ENCODE assay signal across 9 cellular contexts in genomic region chr15:67968564-67969440, GRCh38.
DNase-seq lines count a peak whose midpoint lies in the region; ATAC-seq, FAIRE-seq and TF ChIP-seq lines count a peak whose summit lies in the region.
"Had no signal": no experiment of that assay in that cellular context is flagged by ENCODE, and none has a peak within 500 bp of the region (broad histone marks: within the 10 kb centered on the region; RNA-seq: fewer than 3 reads in every experiment).

No MANE protein-coding gene starts in this region.

- H3K4me1 ChIP-seq in heart right ventricle, result peaks cover 0 to 12% (median 0%) of the 10 kb centered on the region in 9 donors
- peaks cover 7% of the 10 kb centered on the region for H3K4me1 ChIP-seq in keratinocyte (ENCODE audit: control insufficient read depth, extremely low read depth, insufficient read depth, low read length)
- H3K4me1 ChIP-seq in upper lobe of right lung, result no peaks in the 10 kb centered on the region
- peaks cover 10 to 14% of the 10 kb centered on the region in 2 donors for H3K4me1 ChIP-seq in thyroid gland

- no peak for TF ChIP-seq POLR2A in thyroid gland (IDR thresholded peaks at IDR 0.05)

- DNase-seq in heart right ventricle (no peak), left cardiac atrium (no peak), WTC11 (ENCODE audit: low spot score) (no peak), keratinocyte (ENCODE audit: low read depth, low spot score) (no peak), upper lobe of right lung (no peak), OCI-M2 (lab: John Stamatoyannopoulos, UW; ENCODE audit: unreplicated experiment) (no peak), thyroid gland (no peak)

- no peak for TF ChIP-seq CTCF in heart right ventricle (IDR thresholded peaks at IDR 0.05)
- TF ChIP-seq CTCF in WTC11 (IDR thresholded peaks at IDR 0.05), result no peak
- TF ChIP-seq CTCF in keratinocyte (optimal IDR thresholded peaks at IDR 0.05 in 1 of 3, IDR thresholded peaks at IDR 0.05 in 1 of 3, conservative IDR thresholded peaks at IDR 0.05 in 1 of 3; ENCODE audit: extremely low read depth in 1 of 3, insufficient read depth in 2 of 3, low read length in 3 of 3), result no peak
- TF ChIP-seq CTCF in upper lobe of right lung (IDR thresholded peaks at IDR 0.05), result no peak
- TF ChIP-seq CTCF in thyroid gland (IDR thresholded peaks at IDR 0.05), result no peak

- no peaks in the 10 kb centered on the region for H3K36me3 ChIP-seq in heart right ventricle
- H3K36me3 ChIP-seq in keratinocyte (ENCODE audit: control insufficient read depth in 2 of 2, extremely low read depth in 1 of 2, insufficient read depth in 2 of 2, low read length in 2 of 2), result no peaks in the 10 kb centered on the region
- no peaks in the 10 kb centered on the region for H3K36me3 ChIP-seq in upper lobe of right lung
- H3K36me3 ChIP-seq in thyroid gland, result no peaks in the 10 kb centered on the region

- POLR2A ChIA-PET in WTC11 (lab: Charles Lee), result interaction anchor here (1.0 to 1.4 kb wide), 2 partner anchors 23 to 85 kb away, joined by 3 to 5 read pairs; partner anchors contain the start of gene PIAS1

- H3K9me3 Mint-ChIP-seq in WTC11, result no peaks in the 10 kb centered on the region
- H3K9me3 Mint-ChIP-seq: stimulated activated memory B cell treated with anti-CD40 and anti-IgM and Interleukin-4, amounts not matched to agents 10 μg/mL and 1 μg/mL and 100 μg/mL, for 72 hours had no signal

- H3K36me3 Mint-ChIP-seq in WTC11, result no peaks in the 10 kb centered on the region
- H3K36me3 Mint-ChIP-seq: stimulated activated memory B cell treated with anti-CD40 and anti-IgM and Interleukin-4, amounts not matched to agents 10 μg/mL and 1 μg/mL and 100 μg/mL, for 72 hours had no signal

- H3K9me3 ChIP-seq in heart right ventricle (no peaks in the 10 kb centered on the region), keratinocyte (ENCODE audit: control insufficient read depth, low read depth, low read length) (no peaks in the 10 kb centered on the region), upper lobe of right lung (no peaks in the 10 kb centered on the region), thyroid gland (no peaks in the 10 kb centered on the region)

- ATAC-seq in heart right ventricle, result no peak
- ATAC-seq in left cardiac atrium, result no peak
- ATAC-seq in WTC11, result no peak; the same call in 1 of the 2 replicates
- no peak for ATAC-seq in upper lobe of right lung
- no peak for ATAC-seq in HG03097 (IDR thresholded peaks at IDR 0.05; ENCODE audit: low FRiP score, unreplicated experiment)

- CTCF ChIA-PET in WTC11 (lab: Charles Lee), result interaction anchor here (0.5 to 2.2 kb wide), 7 partner anchors 37 to 1593 kb away, joined by 3 to 14 read pairs (median 3); no protein-coding TSS in a partner anchor

- intact Hi-C loops in heart right ventricle (cut with DNase I), result no loop called here
- intact Hi-C loops in left cardiac atrium (cut with DNase I), result no loop called here
- intact Hi-C loops in upper lobe of right lung (cut with DNase I), result no loop called here
- intact Hi-C loops in thyroid gland (cut with DNase I), result no loop called here

- H3K4me3 ChIP-seq in heart right ventricle (peak overlapping the region in 7 of 10 donors; percentile 32 to 52 (median 50)), keratinocyte (ENCODE audit: control insufficient read depth in 2 of 3, extremely low read depth in 1 of 3, insufficient read depth in 2 of 3, low read depth in 1 of 3, low read length in 3 of 3) (peak overlapping the region in 1 of 3 experiments; percentile 58), upper lobe of right lung (peak overlapping the region; percentile 38), thyroid gland (replicated peaks in 1 of 3) (no peak overlapping the region)

- H4K20me1 ChIP-seq in keratinocyte (ENCODE audit: control insufficient read depth, extremely low read depth, insufficient read depth, low read length), result no peaks in the 10 kb centered on the region

- H3K27ac ChIP-seq in heart right ventricle (no peak overlapping the region), keratinocyte (ENCODE audit: control insufficient read depth, insufficient read depth, low read length) (no peak overlapping the region), upper lobe of right lung (no peak overlapping the region), thyroid gland (peak overlapping the region in 1 of 3 donors; percentile 42)

- dilution Hi-C loops in keratinocyte (cut with MboI; ENCODE audit: extremely low pct_ligation_motif_present, low sequenced_read_pairs), result no loop called here

- peak overlapping the region; percentile 84 for H3K4me2 ChIP-seq in keratinocyte (ENCODE audit: control insufficient read depth, extremely low read depth, insufficient read depth, low read depth, low read length)

- WGBS in heart right ventricle, 2 donors, result 69 to 75% methylated on average over 9 of the region's 9 CpGs
- 69 to 74% methylated on average over 9 of the region's 9 CpGs for WGBS in thyroid gland, 2 donors

- no peak for FAIRE-seq in keratinocyte (lab: Jason Lieb, UNC)

- H3K4me3 Mint-ChIP-seq in WTC11, result peak overlapping the region; percentile 74

- peaks cover 22% of the 10 kb centered on the region for H3K4me1 Mint-ChIP-seq in WTC11

- H3K27me3 ChIP-seq in heart right ventricle (no peaks in the 10 kb centered on the region), keratinocyte (ENCODE audit: control insufficient read depth, extremely low read depth, insufficient read depth, low read length) (no peaks in the 10 kb centered on the region), upper lobe of right lung (no peaks in the 10 kb centered on the region), thyroid gland (no peaks in the 10 kb centered on the region)

- no peaks in the 10 kb centered on the region for H3K79me2 ChIP-seq in keratinocyte (ENCODE audit: control insufficient read depth, insufficient read depth, low read length)

- H3K27ac Mint-ChIP-seq in WTC11, result no peak overlapping the region
- H3K27ac Mint-ChIP-seq: stimulated activated memory B cell treated with anti-CD40 and anti-IgM and Interleukin-4, amounts not matched to agents 10 μg/mL and 1 μg/mL and 100 μg/mL, for 72 hours had no signal

- peak overlapping the region; percentile 84 for H2AFZ ChIP-seq in keratinocyte (ENCODE audit: control insufficient read depth, low read length)

- no peaks in the 10 kb centered on the region for H3K9me1 ChIP-seq in keratinocyte (ENCODE audit: control insufficient read depth, extremely low read depth, insufficient read depth, low read length)

- no peaks in the 10 kb centered on the region for H3K27me3 Mint-ChIP-seq in WTC11 (ENCODE audit: low read depth)

- H3K9ac ChIP-seq in keratinocyte (ENCODE audit: control insufficient read depth, extremely low read depth, insufficient read depth, low read length), result no peak overlapping the region

TF ChIP-seq in WTC11, 78 proteins besides CTCF, POLR2A, EP300 and RAD21:
- no peak for TF ChIP-seq JUN (CRISPR knock-in tag; IDR thresholded peaks at IDR 0.05)
- TF ChIP-seq RORB (CRISPR knock-in tag; IDR thresholded peaks at IDR 0.05), result no peak
- TF ChIP-seq JAZF1 (CRISPR knock-in tag; IDR thresholded peaks at IDR 0.05), result no peak
- TF ChIP-seq ZNF671 (CRISPR knock-in tag; IDR thresholded peaks at IDR 0.05), result no peak
- no peak for TF ChIP-seq NR1H2 (CRISPR knock-in tag; IDR thresholded peaks at IDR 0.05)
- no peak for TF ChIP-seq NFYB (CRISPR knock-in tag; conservative IDR thresholded peaks at IDR 0.05; ENCODE audit: low read depth)
- no peak for TF ChIP-seq ZNF396 (CRISPR knock-in tag; IDR thresholded peaks at IDR 0.05; ENCODE audit: borderline replicate concordance)
- no peak for TF ChIP-seq MLX (CRISPR knock-in tag; IDR thresholded peaks at IDR 0.05)
- TF ChIP-seq ELF4 (CRISPR knock-in tag; IDR thresholded peaks at IDR 0.05; ENCODE audit: low read depth), result no peak
- TF ChIP-seq HMGA2 (CRISPR knock-in tag; IDR thresholded peaks at IDR 0.05), result no peak
- TF ChIP-seq, protein P1, sequence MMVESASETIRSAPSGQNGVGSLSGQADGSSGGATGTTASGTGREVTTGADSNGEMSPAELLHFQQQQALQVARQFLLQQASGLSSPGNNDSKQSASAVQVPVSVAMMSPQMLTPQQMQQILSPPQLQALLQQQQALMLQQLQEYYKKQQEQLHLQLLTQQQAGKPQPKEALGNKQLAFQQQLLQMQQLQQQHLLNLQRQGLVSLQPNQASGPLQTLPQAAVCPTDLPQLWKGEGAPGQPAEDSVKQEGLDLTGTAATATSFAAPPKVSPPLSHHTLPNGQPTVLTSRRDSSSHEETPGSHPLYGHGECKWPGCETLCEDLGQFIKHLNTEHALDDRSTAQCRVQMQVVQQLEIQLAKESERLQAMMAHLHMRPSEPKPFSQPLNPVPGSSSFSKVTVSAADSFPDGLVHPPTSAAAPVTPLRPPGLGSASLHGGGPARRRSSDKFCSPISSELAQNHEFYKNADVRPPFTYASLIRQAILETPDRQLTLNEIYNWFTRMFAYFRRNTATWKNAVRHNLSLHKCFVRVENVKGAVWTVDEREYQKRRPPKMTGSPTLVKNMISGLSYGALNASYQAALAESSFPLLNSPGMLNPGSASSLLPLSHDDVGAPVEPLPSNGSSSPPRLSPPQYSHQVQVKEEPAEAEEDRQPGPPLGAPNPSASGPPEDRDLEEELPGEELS (CRISPR knock-in tag; IDR thresholded peaks at IDR 0.05), result no peak
- no peak for TF ChIP-seq ZNF416 (CRISPR knock-in tag; IDR thresholded peaks at IDR 0.05)
- no peak for TF ChIP-seq GRHL2 (CRISPR knock-in tag; IDR thresholded peaks at IDR 0.05; ENCODE audit: insufficient replicate concordance, severe bottlenecking)
TF ChIP-seq in WTC11: peak in this region for 0.

Comparison
In these comparisons a context has a peak if more than half of its experiments do, and no peak if none do; other contexts are left out.
1. H3K4me3 ChIP-seq: peak in heart right ventricle (7 of 10) and upper lobe of right lung (single experiment); none in thyroid gland (0 of 3).